In genomic region chr5:109688999-109689739, GRCh38 we compare ENCODE assay signal across 8 cellular contexts. TPM values are rescaled to one million over a fixed set of nuclear protein-coding genes. Genes with fewer than 3 reads are reported as not detected.
DNase-seq lines count a peak whose midpoint lies in the region; ATAC-seq and TF ChIP-seq lines count a peak whose summit lies in the region.

No MANE protein-coding gene starts in this region.

- intact Hi-C loops in breast epithelium (cut with DNase I; ENCODE audit: low total_unique reads) (no loop called here), spleen (cut with DNase I; ENCODE audit: low total_unique reads) (loop anchor here (10.0 kb wide), 1 partner anchor 274 kb away; no protein-coding TSS in a partner anchor)

- POLR2A ChIA-PET in AG04450 (lab: Yijun Ruan, JAX), result interaction anchor here (1.4 to 1.6 kb wide), 2 partner anchors 70 to 177 kb away, joined by 3 read pairs; no protein-coding TSS in a partner anchor

- H3K4me1 Mint-ChIP-seq in immature natural killer cell, result peaks cover 39 to 47% of the 10 kb centered on the region in 2 donors

- CTCF ChIA-PET in AG04450 (lab: Charles Lee), result interaction anchor here (0.5 to 3.0 kb wide), 11 partner anchors 8 to 1450 kb away, joined by 3 to 12 read pairs (median 3); no protein-coding TSS in a partner anchor

- DNase-seq in AG04450 (ENCODE audit: low read depth, low spot score) (peak; percentile 54), NCI-H2171 treated with DMSO at 0.1 percent for 48 hours (lab: John Stamatoyannopoulos, UW) (peak; percentile 85), WERI-Rb-1 (peak; percentile 78), breast epithelium (ENCODE audit: low spot score in 2 of 2) (peak; percentile 76 to 79), immature natural killer cell (peak; percentile 79 to 85 (median 84)), spleen (peak; percentile 96)

- peak; percentile 83 for ATAC-seq in GM18868 (IDR thresholded peaks at IDR 0.05; ENCODE audit: unreplicated experiment)
- peak; percentile 79 for ATAC-seq in HG03097 (IDR thresholded peaks at IDR 0.05; ENCODE audit: low FRiP score, unreplicated experiment)

- peak; percentile 39 for TF ChIP-seq POLR2A in breast epithelium (IDR thresholded peaks at IDR 0.05)
- peak; percentile 34 to 93 (median 70) for TF ChIP-seq POLR2A in spleen (IDR thresholded peaks at IDR 0.05)

- H3K27ac ChIP-seq in AG04450 (ENCODE audit: low read depth, low read length), result peak overlapping the region; percentile 86
- H3K27ac ChIP-seq in WERI-Rb-1, result peak overlapping the region; percentile 89
- peak overlapping the region; percentile 95 to 96 for H3K27ac ChIP-seq in breast epithelium
- H3K27ac ChIP-seq in spleen, result peak overlapping the region; percentile 93 to 99 (median 98)

- H3K4me3 Mint-ChIP-seq in immature natural killer cell, result peak overlapping the region; percentile 88 to 95 (median 92)

- H3K27ac Mint-ChIP-seq in immature natural killer cell, result peak overlapping the region; percentile 88 to 98 (median 94)

- H3K36me3 Mint-ChIP-seq in immature natural killer cell, result no peaks in the 10 kb centered on the region

- H3K9me3 Mint-ChIP-seq in immature natural killer cell, result no peaks in the 10 kb centered on the region

- peak overlapping the region; percentile 87 for H3K4me3 ChIP-seq in AG04450 (ENCODE audit: low read depth, low read length)
- H3K4me3 ChIP-seq in WERI-Rb-1 (ENCODE audit: low read depth, low read length), result peak overlapping the region; percentile 93
- H3K4me3 ChIP-seq in breast epithelium, result peak overlapping the region; percentile 84 to 94 (median 93)
- peak overlapping the region; percentile 73 to 97 (median 86) for H3K4me3 ChIP-seq in spleen

- TF ChIP-seq CTCF in AG04450 (IDR thresholded peaks at IDR 0.05; ENCODE audit: low read depth, low read length) (no peak), WERI-Rb-1 (IDR thresholded peaks at IDR 0.05; ENCODE audit: low read depth, low read length) (no peak), breast epithelium (IDR thresholded peaks at IDR 0.05) (no peak), spleen (IDR thresholded peaks at IDR 0.05 in 8 of 11, conservative IDR thresholded peaks at IDR 0.05 in 3 of 11) (peak in 2 of 11 experiments; percentile 2 to 33)

- peaks cover 0 to 4% of the 10 kb centered on the region in 2 donors for H3K4me1 ChIP-seq in breast epithelium
- H3K4me1 ChIP-seq in spleen, result peaks cover 22 to 43% (median 34%) of the 10 kb centered on the region in 6 donors

- H3K9me3 ChIP-seq in AG04450 (ENCODE audit: control insufficient read depth, insufficient read depth, low read length) (peaks cover 3% of the 10 kb centered on the region; the same call in 1 of the 2 replicates), WERI-Rb-1 (ENCODE audit: severe bottlenecking) (peaks cover 5% of the 10 kb centered on the region), breast epithelium (peaks cover 0 to 9% of the 10 kb centered on the region in 2 donors), spleen (peaks cover 0 to 13% (median 8%) of the 10 kb centered on the region in 8 donors)

- no peaks in the 10 kb centered on the region for H3K36me3 ChIP-seq in WERI-Rb-1
- no peaks in the 10 kb centered on the region for H3K36me3 ChIP-seq in breast epithelium
- no peaks in the 10 kb centered on the region for H3K36me3 ChIP-seq in spleen

- peaks cover 0 to 20% (median 1%) of the 10 kb centered on the region in 3 donors for H3K27me3 Mint-ChIP-seq in immature natural killer cell (ENCODE audit: low read depth in 3 of 3)

- WGBS in spleen, 5 donors, result 0 to 2% (median 1%) methylated on average over 35 to 68 of the region's 68 CpGs

- H3K27me3 ChIP-seq in AG04450 (ENCODE audit: control insufficient read depth, insufficient read depth, low read length), result no peaks in the 10 kb centered on the region
- H3K27me3 ChIP-seq in WERI-Rb-1 (ENCODE audit: insufficient read depth, low read depth, severe bottlenecking), result no peaks in the 10 kb centered on the region
- H3K27me3 ChIP-seq in breast epithelium, result no peaks in the 10 kb centered on the region
- H3K27me3 ChIP-seq in spleen (replicated peaks in 1 of 7), result no peaks in the 10 kb centered on the region

RNA-seq across cellular contexts. Expression of gene MAN2A1, which starts 0.6 kb away (rescaled TPM):
- polyA plus RNA-seq in AG04450 (2011; rRNA removed) (40.1 and 55.8 TPM in 2 replicates), immature natural killer cell (10 to 100 TPM; 12.4 to 18.1 (median 14.4) TPM), spleen (10 to 100 TPM in 2 of 3 donors, 1 to 10 TPM in 1; 9.5 to 10.6 (median 10.6) TPM)
- 41.5 and 71.9 TPM in 2 replicates for polyA minus RNA-seq in AG04450 (2011; rRNA and poly(A)+ RNA removed)
- total RNA-seq in breast epithelium (10 to 100 TPM; 57.9 to 68.6 (median 63.3) TPM), spleen (10 to 100 TPM; 48.4 to 84.8 (median 55.1) TPM)

Comparison
In these comparisons a context has a peak if more than half of its experiments do, and no peak if none do; other contexts are left out.
1. Peak in every context shown above with its lines: DNase-seq, ATAC-seq, H3K4me3 ChIP-seq and H3K27ac ChIP-seq.